ENCODE assay signal across 14 cellular contexts in the genomic region with DNA sequence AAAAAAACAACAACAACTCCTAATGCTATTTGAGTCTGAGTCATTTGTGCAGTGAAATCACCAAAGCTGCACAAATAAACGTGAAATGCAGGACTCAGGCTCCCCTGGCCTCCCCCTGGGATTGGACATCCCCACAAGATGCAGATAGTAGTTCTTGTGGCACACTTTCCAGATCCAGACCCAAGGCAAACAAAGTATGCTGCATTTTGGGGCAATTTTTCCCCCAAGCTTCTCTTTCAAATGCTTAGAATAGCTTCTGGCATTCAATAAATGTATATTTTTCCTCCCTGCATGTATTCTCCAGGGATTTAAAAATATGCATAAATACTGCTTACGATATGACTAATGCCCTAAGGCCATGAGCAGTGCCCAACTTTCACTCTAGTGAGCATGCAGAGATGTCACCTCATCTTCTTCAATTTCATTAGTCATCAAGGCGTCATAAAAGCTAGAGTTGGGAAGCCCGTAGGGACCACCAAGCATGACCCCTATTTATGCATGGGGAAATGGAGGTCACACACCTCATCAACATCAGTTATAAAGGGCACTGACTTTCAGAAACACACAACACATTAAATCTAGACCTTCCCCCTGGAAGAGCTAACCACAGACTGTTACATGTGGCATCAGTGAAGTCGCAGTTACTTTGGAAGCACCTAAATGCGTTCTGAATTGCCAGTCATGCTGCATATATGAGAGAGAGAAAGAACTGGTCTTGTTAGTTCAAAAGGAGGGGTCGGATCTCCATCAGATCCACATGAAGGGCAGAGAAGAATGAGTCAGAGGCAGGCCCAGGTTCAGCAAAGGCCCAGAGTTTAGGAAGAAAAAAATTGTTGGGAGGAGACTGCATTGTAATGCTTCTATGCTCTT.
A peak's percentile ranks its signal among the peaks of the same experiment; 100 is the strongest.
DNase-seq lines count a peak whose midpoint lies in the region; ATAC-seq and TF ChIP-seq lines count a peak whose summit lies in the region.
"Had no signal": no experiment of that assay in that cellular context is flagged by ENCODE, and none has a peak within 500 bp of the region (broad histone marks: within the 10 kb centered on the region; RNA-seq: fewer than 3 reads in every experiment).

No MANE protein-coding gene starts in this region.

- intact Hi-C loops in esophagus muscularis mucosa (cut with DNase I): no loop called here

- H3K27ac ChIP-seq in effector memory CD4-positive, alpha-beta T cell (ENCODE audit: insufficient read depth, low read length, poor library complexity, severe bottlenecking): no peak overlapping the region
- no peak overlapping the region for H3K27ac ChIP-seq in esophagus muscularis mucosa (replicated peaks in 1 of 4)
- H3K27ac ChIP-seq: adrenal gland had no signal

- TF ChIP-seq EP300 in esophagus muscularis mucosa (IDR thresholded peaks at IDR 0.05): no peak

- no peak overlapping the region for H3K4me3 Mint-ChIP-seq in activated naive CD8-positive, alpha-beta T cell treated with anti-CD3 and anti-CD28 coated beads, Interleukin-2, amount 50 U/mL, for 24 hours
- H3K4me3 Mint-ChIP-seq in activated naive CD8-positive, alpha-beta T cell treated with anti-CD3 and anti-CD28 coated beads for 36 hours: no peak overlapping the region
- no peak overlapping the region for H3K4me3 Mint-ChIP-seq in stimulated activated naive B cell treated with anti-CD40 and anti-IgM and Interleukin-4, amounts not matched to agents 10 μg/mL and 1 μg/mL and 100 μg/mL, for 72 hours

- no peak overlapping the region for H3K27ac Mint-ChIP-seq in activated naive CD8-positive, alpha-beta T cell treated with anti-CD3 and anti-CD28 coated beads, Interleukin-2, amount 50 U/mL, for 24 hours
- no peak overlapping the region for H3K27ac Mint-ChIP-seq in activated naive CD8-positive, alpha-beta T cell treated with anti-CD3 and anti-CD28 coated beads for 36 hours
- no peak overlapping the region for H3K27ac Mint-ChIP-seq in stimulated activated naive B cell treated with anti-CD40 and anti-IgM and Interleukin-4, amounts not matched to agents 10 μg/mL and 1 μg/mL and 100 μg/mL, for 72 hours

- 85% methylated on average over 7 of the region's 7 CpGs for WGBS in esophagus muscularis mucosa

- H3K27me3 Mint-ChIP-seq in activated naive CD8-positive, alpha-beta T cell treated with anti-CD3 and anti-CD28 coated beads, Interleukin-2, amount 50 U/mL, for 24 hours: no peaks in the 10 kb centered on the region
- no peaks in the 10 kb centered on the region for H3K27me3 Mint-ChIP-seq in activated naive CD8-positive, alpha-beta T cell treated with anti-CD3 and anti-CD28 coated beads for 36 hours
- H3K27me3 Mint-ChIP-seq in stimulated activated naive B cell treated with anti-CD40 and anti-IgM and Interleukin-4, amounts not matched to agents 10 μg/mL and 1 μg/mL and 100 μg/mL, for 72 hours: no peaks in the 10 kb centered on the region

- ATAC-seq in activated naive CD8-positive, alpha-beta T cell treated with anti-CD3 and anti-CD28 coated beads, Interleukin-2, amount 50 U/mL, for 24 hours: peak; percentile 71
- peak; percentile 82 to 85 for ATAC-seq in stimulated activated naive B cell treated with anti-CD40 and anti-IgM and Interleukin-4, amounts not matched to agents 10 μg/mL and 1 μg/mL and 100 μg/mL, for 72 hours (replicated peaks)

- no peaks in the 10 kb centered on the region for H3K9me3 Mint-ChIP-seq in activated naive CD8-positive, alpha-beta T cell treated with anti-CD3 and anti-CD28 coated beads, Interleukin-2, amount 50 U/mL, for 24 hours
- H3K9me3 Mint-ChIP-seq in activated naive CD8-positive, alpha-beta T cell treated with anti-CD3 and anti-CD28 coated beads for 36 hours: no peaks in the 10 kb centered on the region
- H3K9me3 Mint-ChIP-seq in stimulated activated naive B cell treated with anti-CD40 and anti-IgM and Interleukin-4, amounts not matched to agents 10 μg/mL and 1 μg/mL and 100 μg/mL, for 72 hours: no peaks in the 10 kb centered on the region

- no peaks in the 10 kb centered on the region for H3K36me3 Mint-ChIP-seq in activated naive CD8-positive, alpha-beta T cell treated with anti-CD3 and anti-CD28 coated beads, Interleukin-2, amount 50 U/mL, for 24 hours (ENCODE audit: low read depth)
- H3K36me3 Mint-ChIP-seq in activated naive CD8-positive, alpha-beta T cell treated with anti-CD3 and anti-CD28 coated beads for 36 hours: no peaks in the 10 kb centered on the region
- no peaks in the 10 kb centered on the region for H3K36me3 Mint-ChIP-seq in stimulated activated naive B cell treated with anti-CD40 and anti-IgM and Interleukin-4, amounts not matched to agents 10 μg/mL and 1 μg/mL and 100 μg/mL, for 72 hours

- H3K36me3 ChIP-seq in effector memory CD4-positive, alpha-beta T cell (ENCODE audit: control insufficient read depth, insufficient read depth, low read length): no peaks in the 10 kb centered on the region
- H3K36me3 ChIP-seq in esophagus muscularis mucosa: no peaks in the 10 kb centered on the region
- H3K36me3 ChIP-seq: adrenal gland had no signal

- no peaks in the 10 kb centered on the region for H3K27me3 ChIP-seq in effector memory CD4-positive, alpha-beta T cell (replicated peaks; ENCODE audit: control insufficient read depth, insufficient read depth, low read length, poor library complexity, severe bottlenecking)
- H3K27me3 ChIP-seq in esophagus muscularis mucosa: no peaks in the 10 kb centered on the region
- H3K27me3 ChIP-seq: adrenal gland had no signal

- no peak for TF ChIP-seq CTCF in esophagus muscularis mucosa (IDR thresholded peaks at IDR 0.05)

- no peak for DNase-seq in activated naive CD8-positive, alpha-beta T cell treated with anti-CD3 and anti-CD28 coated beads, Interleukin-2, amount 50 U/mL, for 24 hours
- DNase-seq in activated naive CD8-positive, alpha-beta T cell treated with anti-CD3 and anti-CD28 coated beads for 36 hours: no peak
- DNase-seq in NCI-H226 (peak; percentile 33), dedifferentiated amniotic fluid mesenchymal stem cell (ENCODE audit: extremely low spot score) (peak; percentile 78), ACHN (no peak), esophagus muscularis mucosa (ENCODE audit: extremely low spot score) (no peak)
- DNase-seq in stimulated activated naive B cell treated with anti-CD40 and anti-IgM and Interleukin-4, amounts not matched to agents 10 μg/mL and 1 μg/mL and 100 μg/mL, for 72 hours: peak; percentile 47
- no peak for DNase-seq in effector memory CD4-positive, alpha-beta T cell
- DNase-seq: activated CD4-positive, CD25-positive, alpha-beta regulatory T cell; adrenal gland; DMS79; effector CD8-positive, alpha-beta T cell; NCI-H1694 treated with DMSO at 0.1 percent for 48 hours; trophoblast cell had no signal

- in situ Hi-C loops in ACHN (cut with HindIII; ENCODE audit: low pct_ligation_motif_present, low pct_unique_long_range_greater_than_20kb, low sequenced_read_pairs): no loop called here

- H3K4me1 ChIP-seq in effector memory CD4-positive, alpha-beta T cell (ENCODE audit: control insufficient read depth, insufficient read depth, low read length, poor library complexity, severe bottlenecking): no peaks in the 10 kb centered on the region
- no peaks in the 10 kb centered on the region for H3K4me1 ChIP-seq in esophagus muscularis mucosa
- H3K4me1 ChIP-seq: adrenal gland had no signal

- H3K4me3 ChIP-seq in effector memory CD4-positive, alpha-beta T cell (ENCODE audit: insufficient read depth, low read depth, low read length, poor library complexity, severe bottlenecking): no peak overlapping the region
- no peak overlapping the region for H3K4me3 ChIP-seq in esophagus muscularis mucosa
- H3K4me3 ChIP-seq: adrenal gland had no signal

- H3K9me3 ChIP-seq in effector memory CD4-positive, alpha-beta T cell (ENCODE audit: control insufficient read depth, low read length): no peaks in the 10 kb centered on the region
- no peaks in the 10 kb centered on the region for H3K9me3 ChIP-seq in esophagus muscularis mucosa
- H3K9me3 ChIP-seq: adrenal gland had no signal

- peaks cover 5% of the 10 kb centered on the region for H3K4me1 Mint-ChIP-seq in activated naive CD8-positive, alpha-beta T cell treated with anti-CD3 and anti-CD28 coated beads, Interleukin-2, amount 50 U/mL, for 24 hours
- H3K4me1 Mint-ChIP-seq in activated naive CD8-positive, alpha-beta T cell treated with anti-CD3 and anti-CD28 coated beads for 36 hours: peaks cover 8% of the 10 kb centered on the region
- peaks cover 8 to 23% of the 10 kb centered on the region in 2 donors for H3K4me1 Mint-ChIP-seq in stimulated activated naive B cell treated with anti-CD40 and anti-IgM and Interleukin-4, amounts not matched to agents 10 μg/mL and 1 μg/mL and 100 μg/mL, for 72 hours

- no peak for TF ChIP-seq POLR2A in esophagus muscularis mucosa (IDR thresholded peaks at IDR 0.05; ENCODE audit: low read depth)

Comparison
In these comparisons a context has a peak if more than half of its experiments do, and no peak if none do; other contexts are left out.
1. DNase-seq: peak in NCI-H226 (single experiment), dedifferentiated amniotic fluid mesenchymal stem cell (single experiment) and stimulated activated naive B cell treated with anti-CD40 and anti-IgM and Interleukin-4, amounts not matched to agents 10 μg/mL and 1 μg/mL and 100 μg/mL, for 72 hours (single experiment); none in activated naive CD8-positive, alpha-beta T cell treated with anti-CD3 and anti-CD28 coated beads, Interleukin-2, amount 50 U/mL, for 24 hours (single experiment), activated naive CD8-positive, alpha-beta T cell treated with anti-CD3 and anti-CD28 coated beads for 36 hours (single experiment), effector memory CD4-positive, alpha-beta T cell (0 of 3), ACHN (single experiment) and esophagus muscularis mucosa (single experiment).